28 cellular contexts compared by ENCODE assay signal in the genomic region with DNA sequence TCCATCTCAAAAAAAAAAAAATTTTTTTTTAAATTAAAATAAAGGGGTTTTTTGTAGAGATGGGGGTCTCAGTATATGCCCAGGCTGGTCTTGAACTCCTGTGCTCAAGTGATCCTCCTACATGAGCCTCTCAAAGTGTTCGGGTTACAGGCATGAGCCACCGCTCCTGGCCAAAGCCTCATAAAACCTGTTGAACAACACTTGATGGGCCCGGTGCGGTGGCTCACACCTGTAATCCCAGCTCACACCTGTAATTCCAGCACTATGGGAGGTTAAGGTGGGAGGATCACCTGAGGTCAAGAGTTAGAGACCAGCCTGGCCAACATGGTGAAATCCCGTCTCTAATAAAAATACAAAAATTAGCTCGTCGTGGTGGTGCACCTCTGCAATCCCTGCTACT. TPM values are rescaled to one million over a fixed set of nuclear protein-coding genes. Genes with fewer than 3 reads are reported as not detected.
"Had no signal": no experiment of that assay in that cellular context is flagged by ENCODE, and none has a peak within 500 bp of the region (broad histone marks: within the 10 kb centered on the region; RNA-seq: fewer than 3 reads in every experiment).

No MANE protein-coding gene starts in this region.

- H3K9me3 Mint-ChIP-seq: activated CD4-positive, alpha-beta memory T cell treated with anti-CD3 and anti-CD28 coated beads, Interleukin-2, amount 10 ng/mL, durations not matched to agents 7 days and 5 days; activated CD4-positive, alpha-beta T cell treated with anti-CD3 and anti-CD28 coated beads, Interleukin-2, amount 10 ng/mL, durations not matched to agents 7 days and 5 days; activated naive CD4-positive, alpha-beta T cell treated with anti-CD3 and anti-CD28 coated beads for 36 hours; activated naive CD4-positive, alpha-beta T cell treated with anti-CD3 and anti-CD28 coated beads, Interleukin-2, amount 50 U/mL, for 24 hours; activated naive CD8-positive, alpha-beta T cell treated with anti-CD3 and anti-CD28 coated beads for 36 hours; activated naive CD8-positive, alpha-beta T cell treated with anti-CD3 and anti-CD28 coated beads, Interleukin-2, amount 50 U/mL, for 24 hours; activated T-cell treated with anti-CD3 and anti-CD28 coated beads, Interleukin-2, amount 50 U/mL, for 24 hours; activated T-cell treated with anti-CD3 and anti-CD28 coated beads, Interleukin-2, amount 50 U/mL, for 72 hours had no signal

- H3K4me3 ChIP-seq: adrenal gland, body of pancreas had no signal

- H3K4me1 Mint-ChIP-seq: activated CD4-positive, alpha-beta memory T cell treated with anti-CD3 and anti-CD28 coated beads, Interleukin-2, amount 10 ng/mL, durations not matched to agents 7 days and 5 days; activated CD4-positive, alpha-beta T cell treated with anti-CD3 and anti-CD28 coated beads, Interleukin-2, amount 10 ng/mL, durations not matched to agents 7 days and 5 days; activated naive CD4-positive, alpha-beta T cell treated with anti-CD3 and anti-CD28 coated beads, Interleukin-2, amount 50 U/mL, for 24 hours had no signal

- H3K27ac Mint-ChIP-seq: activated CD4-positive, alpha-beta memory T cell treated with anti-CD3 and anti-CD28 coated beads, Interleukin-2, amount 10 ng/mL, durations not matched to agents 7 days and 5 days; activated CD4-positive, alpha-beta T cell treated with anti-CD3 and anti-CD28 coated beads for 36 hours; activated CD4-positive, alpha-beta T cell treated with anti-CD3 and anti-CD28 coated beads, Interleukin-2, amount 10 ng/mL, durations not matched to agents 7 days and 5 days; activated naive CD4-positive, alpha-beta T cell treated with anti-CD3 and anti-CD28 coated beads for 36 hours; activated naive CD4-positive, alpha-beta T cell treated with anti-CD3 and anti-CD28 coated beads, Interleukin-2, amount 50 U/mL, for 24 hours; activated naive CD8-positive, alpha-beta T cell treated with anti-CD3 and anti-CD28 coated beads for 36 hours; activated naive CD8-positive, alpha-beta T cell treated with anti-CD3 and anti-CD28 coated beads, Interleukin-2, amount 50 U/mL, for 24 hours; activated T-cell treated with anti-CD3 and anti-CD28 coated beads, Interleukin-2, amount 50 U/mL, for 24 hours; activated T-cell treated with anti-CD3 and anti-CD28 coated beads, Interleukin-2, amount 50 U/mL, for 72 hours had no signal

- H3K27me3 ChIP-seq: adrenal gland, body of pancreas had no signal

- H3K36me3 Mint-ChIP-seq: activated naive CD4-positive, alpha-beta T cell treated with anti-CD3 and anti-CD28 coated beads, Interleukin-2, amount 50 U/mL, for 24 hours; activated naive CD8-positive, alpha-beta T cell treated with anti-CD3 and anti-CD28 coated beads for 36 hours had no signal

- H3K36me3 ChIP-seq: adrenal gland had no signal

- H3K4me3 Mint-ChIP-seq: activated CD4-positive, alpha-beta memory T cell treated with anti-CD3 and anti-CD28 coated beads, Interleukin-2, amount 10 ng/mL, durations not matched to agents 7 days and 5 days; activated CD4-positive, alpha-beta T cell treated with anti-CD3 and anti-CD28 coated beads for 36 hours; activated CD4-positive, alpha-beta T cell treated with anti-CD3 and anti-CD28 coated beads, Interleukin-2, amount 10 ng/mL, durations not matched to agents 7 days and 5 days; activated naive CD4-positive, alpha-beta T cell treated with anti-CD3 and anti-CD28 coated beads for 36 hours; activated naive CD4-positive, alpha-beta T cell treated with anti-CD3 and anti-CD28 coated beads, Interleukin-2, amount 50 U/mL, for 24 hours; activated naive CD8-positive, alpha-beta T cell treated with anti-CD3 and anti-CD28 coated beads for 36 hours; activated naive CD8-positive, alpha-beta T cell treated with anti-CD3 and anti-CD28 coated beads, Interleukin-2, amount 50 U/mL, for 24 hours; activated T-cell treated with anti-CD3 and anti-CD28 coated beads, Interleukin-2, amount 50 U/mL, for 24 hours; activated T-cell treated with anti-CD3 and anti-CD28 coated beads, Interleukin-2, amount 50 U/mL, for 72 hours had no signal

- H3K27ac ChIP-seq: adrenal gland, body of pancreas had no signal

- FAIRE-seq: colon, frontal cortex had no signal

- H3K9me3 ChIP-seq: adrenal gland, body of pancreas had no signal

- ATAC-seq: activated CD4-positive, alpha-beta T cell treated with anti-CD3 and anti-CD28 coated beads for 36 hours; activated naive CD8-positive, alpha-beta T cell treated with anti-CD3 and anti-CD28 coated beads, Interleukin-2, amount 50 U/mL, for 24 hours; activated T-cell treated with anti-CD3 and anti-CD28 coated beads, Interleukin-2, amount 50 U/mL, for 72 hours; body of pancreas; esophagus mucosa had no signal

- H3K4me1 ChIP-seq: adrenal gland, body of pancreas had no signal

- DNase-seq: activated CD4-positive, alpha-beta memory T cell treated with anti-CD3 and anti-CD28 coated beads, Interleukin-2, amount 10 ng/mL, durations not matched to agents 7 days and 5 days; activated CD4-positive, alpha-beta T cell treated with anti-CD3 and anti-CD28 coated beads for 36 hours; activated CD4-positive, alpha-beta T cell treated with anti-CD3 and anti-CD28 coated beads, Interleukin-2, amount 10 ng/mL, durations not matched to agents 7 days and 5 days; activated CD4-positive, alpha-beta T cell treated with anti-CD3 and anti-CD28 coated beads, Interleukin-2, amount 50 U/mL, for 4 hours; activated CD4-positive, CD25-positive, alpha-beta regulatory T cell; activated CD4-positive, CD25-positive, alpha-beta regulatory T cell treated with anti-CD3 and anti-CD28 coated beads, Interleukin-2, amount 50 U/mL, for 72 hours; activated CD8-positive, alpha-beta memory T cell treated with anti-CD3 and anti-CD28 coated beads, Interleukin-2, amount 50 U/mL, for 48 hours; activated naive CD4-positive, alpha-beta T cell treated with anti-CD3 and anti-CD28 coated beads for 36 hours; activated naive CD8-positive, alpha-beta T cell treated with anti-CD3 and anti-CD28 coated beads for 36 hours; activated naive CD8-positive, alpha-beta T cell treated with anti-CD3 and anti-CD28 coated beads, Interleukin-2, amount 50 U/mL, for 24 hours; activated T-cell treated with anti-CD3 and anti-CD28 coated beads for 4 hours; activated T-cell treated with anti-CD3 and anti-CD28 coated beads, Interleukin-2, amount 50 U/mL, for 24 hours; activated T-cell treated with anti-CD3 and anti-CD28 coated beads, Interleukin-2, amount 50 U/mL, for 72 hours; amygdala; body of pancreas; caudate nucleus; cortex of kidney; dermis blood vessel endothelial cell; effector CD8-positive, alpha-beta T cell; foreskin fibroblast; T-helper 2 cell had no signal

- H3K27me3 Mint-ChIP-seq: activated CD4-positive, alpha-beta T cell treated with anti-CD3 and anti-CD28 coated beads for 36 hours; activated naive CD4-positive, alpha-beta T cell treated with anti-CD3 and anti-CD28 coated beads, Interleukin-2, amount 50 U/mL, for 24 hours; activated naive CD8-positive, alpha-beta T cell treated with anti-CD3 and anti-CD28 coated beads, Interleukin-2, amount 50 U/mL, for 24 hours; activated T-cell treated with anti-CD3 and anti-CD28 coated beads, Interleukin-2, amount 50 U/mL, for 24 hours had no signal

RNA-seq across cellular contexts. Expression of gene FGF18, which starts 39.5 kb away (rescaled TPM):
- total RNA-seq: activated CD4-positive, alpha-beta memory T cell treated with anti-CD3 and anti-CD28 coated beads, Interleukin-2, amount 10 ng/mL, durations not matched to agents 7 days and 5 days; activated CD4-positive, alpha-beta T cell treated with anti-CD3 and anti-CD28 coated beads for 36 hours; body of pancreas; dermis blood vessel endothelial cell; epithelial cell of proximal tubule; T-helper 1 cell treated with Interleukin-12 subunit alpha and Interleukin-12 subunit beta and Interleukin-4 antibody, amounts not matched to agents 30 ng/mL and 1 ng/mL, for 36 hours had no signal
